ENCODE assay signal across 10 cellular contexts in genomic region chr1:198165927-198166647, GRCh38. TPM values are rescaled to one million over a fixed set of nuclear protein-coding genes. Genes with fewer than 3 reads are reported as not detected.
DNase-seq lines count a peak whose midpoint lies in the region; ATAC-seq and TF ChIP-seq lines count a peak whose summit lies in the region.
"Had no signal": no experiment of that assay in that cellular context is flagged by ENCODE, and none has a peak within 500 bp of the region (broad histone marks: within the 10 kb centered on the region; RNA-seq: fewer than 3 reads in every experiment).

No MANE protein-coding gene starts in this region.

- no peaks in the 10 kb centered on the region for H3K36me3 ChIP-seq in GM06990 (ENCODE audit: control insufficient read depth, insufficient read depth, low read length)
- H3K36me3 ChIP-seq: pancreas had no signal

- ATAC-seq in GM21390 (IDR thresholded peaks at IDR 0.05; ENCODE audit: unreplicated experiment) = peak; percentile 24
- ATAC-seq in esophagus mucosa = no peak
- no peak for ATAC-seq in GM21515 (IDR thresholded peaks at IDR 0.05; ENCODE audit: unreplicated experiment)
- no peak for ATAC-seq in GM19455 (IDR thresholded peaks at IDR 0.05; ENCODE audit: unreplicated experiment)
- ATAC-seq: pancreas, PC-3 had no signal

- no peak for DNase-seq in GM06990 (ENCODE audit: extremely low read depth, insufficient read length)
- no peak for DNase-seq in Jurkat, Clone E6-1 (ENCODE audit: low read depth, low spot score)
- DNase-seq in left kidney (ENCODE audit: low read depth, low spot score) = peak; percentile 49
- no peak for DNase-seq in UCSD-AML1 (lab: John Stamatoyannopoulos, UW; ENCODE audit: unreplicated experiment)
- DNase-seq: pancreas, PC-3 had no signal

- peak overlapping the region; percentile 28 for H3K4me3 ChIP-seq in GM06990 (replicated peaks; ENCODE audit: low read depth, low read length)
- H3K4me3 ChIP-seq in Jurkat, Clone E6-1 (ENCODE audit: low read length) = peak overlapping the region; percentile 54
- H3K4me3 ChIP-seq: pancreas had no signal

- no peaks in the 10 kb centered on the region for H3K27me3 ChIP-seq in GM06990 (replicated peaks; ENCODE audit: control insufficient read depth, insufficient read depth, low read length)
- H3K27me3 ChIP-seq: pancreas had no signal

- no peak for TF ChIP-seq CTCF in GM06990 (IDR thresholded peaks at IDR 0.05; ENCODE audit: insufficient read depth, low read length, poor library complexity, severe bottlenecking)

RNA-seq across cellular contexts. Expression of gene NEK7, which starts 9.3 kb away (rescaled TPM):
- 120 TPM for polyA plus RNA-seq in Jurkat, Clone E6-1 (2012; ENCODE audit: insufficient read depth, insufficient read length)
- 29.9 TPM for total RNA-seq in esophagus mucosa
